7 cellular contexts compared by ENCODE assay signal in the genomic region with DNA sequence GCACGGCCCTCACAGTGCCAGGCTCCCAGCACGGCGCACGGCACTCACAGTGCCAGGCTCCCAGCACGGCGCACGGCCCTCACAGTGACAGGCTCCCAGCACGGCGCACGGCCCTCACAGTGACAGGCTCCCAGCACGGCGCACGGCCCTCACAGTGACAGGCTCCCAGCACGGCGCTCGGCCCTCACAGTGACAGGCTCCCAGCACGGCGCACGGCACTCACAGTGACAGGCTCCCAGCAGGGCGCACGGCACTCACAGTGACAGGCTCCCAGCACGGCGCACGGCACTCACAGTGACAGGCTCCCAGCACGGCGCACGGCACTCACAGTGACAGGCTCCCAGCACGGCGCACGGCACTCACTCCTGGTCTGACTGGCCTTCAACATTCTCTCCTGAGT. TPM values are rescaled to one million over a fixed set of nuclear protein-coding genes. Genes with fewer than 3 reads are reported as not detected.
DNase-seq lines count a peak whose midpoint lies in the region; ATAC-seq and TF ChIP-seq lines count a peak whose summit lies in the region.
"Not testable (repeated sequence)": the region's sequence is repeated elsewhere in the genome, so short reads cannot be mapped to it uniquely, and the experiment has no call there.

No MANE protein-coding gene starts in this region.

- H2AFZ ChIP-seq in neural cell (ENCODE audit: low read depth, low read length), result not testable (repeated sequence)

- not testable (repeated sequence) for H3K9me2 ChIP-seq in neural cell (ENCODE audit: insufficient read depth, low read length)

- peaks cover 25 to 38% (median 28%) of the 10 kb centered on the region in 4 donors for H3K4me1 Mint-ChIP-seq in CD4-positive, alpha-beta memory T cell
- H3K4me1 Mint-ChIP-seq in T-helper 17 cell, result peaks cover 20% of the 10 kb centered on the region
- peaks cover 66% of the 10 kb centered on the region for H3K4me1 Mint-ChIP-seq in activated CD8-positive, alpha-beta T cell treated with anti-CD3 and anti-CD28 coated beads, Interleukin-2, amount 10 ng/mL, durations not matched to agents 7 days and 5 days (ENCODE audit: low read depth)
- H3K4me1 Mint-ChIP-seq in activated naive CD4-positive, alpha-beta T cell treated with anti-CD3 and anti-CD28 coated beads, Interleukin-2, amount 50 U/mL, for 24 hours, result peaks cover 40% of the 10 kb centered on the region
- H3K4me1 Mint-ChIP-seq in endodermal cell, result not testable (repeated sequence)

- not testable (repeated sequence) for DNase-seq in CD4-positive, alpha-beta memory T cell; T-helper 17 cell; endodermal cell
- DNase-seq in activated CD8-positive, alpha-beta T cell treated with anti-CD3 and anti-CD28 coated beads, Interleukin-2, amount 10 ng/mL, durations not matched to agents 7 days and 5 days, result peak; percentile 31

- H3K4me2 ChIP-seq in neural cell (ENCODE audit: low read length), result not testable (repeated sequence)

- CTCF ChIA-PET in CD4-positive, alpha-beta memory T cell (lab: Charles Lee; ENCODE audit: partially characterized antibody); activated CD8-positive, alpha-beta T cell treated with anti-CD3 and anti-CD28 coated beads, Interleukin-2, amount 10 ng/mL, durations not matched to agents 7 days and 5 days (lab: Charles Lee): not testable (repeated sequence)

- not testable (repeated sequence) for TF ChIP-seq EP300 in neural cell (conservative IDR thresholded peaks at IDR 0.05; ENCODE audit: poor library complexity, severe bottlenecking)

- peak overlapping the region in 4 of 7 donors; percentile 54 to 89 (median 74) for H3K27ac Mint-ChIP-seq in CD4-positive, alpha-beta memory T cell
- H3K27ac Mint-ChIP-seq in T-helper 17 cell (peak overlapping the region; percentile 89), endodermal cell (peak overlapping the region; percentile 55)
- peak overlapping the region; percentile 93 for H3K27ac Mint-ChIP-seq in activated CD8-positive, alpha-beta T cell treated with anti-CD3 and anti-CD28 coated beads, Interleukin-2, amount 10 ng/mL, durations not matched to agents 7 days and 5 days
- H3K27ac Mint-ChIP-seq in activated naive CD4-positive, alpha-beta T cell treated with anti-CD3 and anti-CD28 coated beads, Interleukin-2, amount 50 U/mL, for 24 hours, result peak overlapping the region; percentile 46

- TF ChIP-seq RAD21 in neural cell (conservative IDR thresholded peaks at IDR 0.05), result not testable (repeated sequence)

- H3K27ac ChIP-seq in CD4-positive, alpha-beta memory T cell (ENCODE audit: low read depth, low read length); endodermal cell (ENCODE audit: low read depth, low read length): not testable (repeated sequence)
- peak overlapping the region; percentile 91 for H3K27ac ChIP-seq in KOPT-K1 (ENCODE audit: low read depth, low read length, poor library complexity, severe bottlenecking)
- peak overlapping the region; percentile 45 for H3K27ac ChIP-seq in neural cell (ENCODE audit: low read length)

- H3K27me3 Mint-ChIP-seq in CD4-positive, alpha-beta memory T cell; T-helper 17 cell; activated CD8-positive, alpha-beta T cell treated with anti-CD3 and anti-CD28 coated beads, Interleukin-2, amount 10 ng/mL, durations not matched to agents 7 days and 5 days (ENCODE audit: low read depth); activated naive CD4-positive, alpha-beta T cell treated with anti-CD3 and anti-CD28 coated beads, Interleukin-2, amount 50 U/mL, for 24 hours; endodermal cell (ENCODE audit: insufficient read depth): not testable (repeated sequence)

- intact Hi-C loops in CD4-positive, alpha-beta memory T cell (cut with micrococcal nuclease), result not testable (repeated sequence)

- not testable (repeated sequence) for H3K9me3 ChIP-seq in CD4-positive, alpha-beta memory T cell (ENCODE audit: control insufficient read depth in 1 of 2, low read length in 2 of 2); KOPT-K1 (ENCODE audit: insufficient read depth, low read length, poor library complexity, severe bottlenecking); T-helper 17 cell (ENCODE audit: control insufficient read depth, low read length, poor library complexity, severe bottlenecking); endodermal cell (ENCODE audit: control insufficient read depth, low read length); neural cell (ENCODE audit: low read length)

- TF ChIP-seq CTCF in endodermal cell (conservative IDR thresholded peaks at IDR 0.05); neural cell (IDR thresholded peaks at IDR 0.05; ENCODE audit: poor library complexity, severe bottlenecking): not testable (repeated sequence)

- not testable (repeated sequence) for H3F3A ChIP-seq in neural cell (ENCODE audit: insufficient read depth, low read length, poor library complexity, severe bottlenecking)

- H3K36me3 Mint-ChIP-seq in CD4-positive, alpha-beta memory T cell, result peaks cover 17 to 21% of the 10 kb centered on the region in 2 donors
- H3K36me3 Mint-ChIP-seq in T-helper 17 cell (ENCODE audit: low read depth); activated naive CD4-positive, alpha-beta T cell treated with anti-CD3 and anti-CD28 coated beads, Interleukin-2, amount 50 U/mL, for 24 hours: not testable (repeated sequence)
- peaks cover 68% of the 10 kb centered on the region for H3K36me3 Mint-ChIP-seq in activated CD8-positive, alpha-beta T cell treated with anti-CD3 and anti-CD28 coated beads, Interleukin-2, amount 10 ng/mL, durations not matched to agents 7 days and 5 days (ENCODE audit: low read depth)
- H3K36me3 Mint-ChIP-seq in endodermal cell (ENCODE audit: low read depth), result peaks cover 61% of the 10 kb centered on the region

- not testable (repeated sequence) for ATAC-seq in T-helper 17 cell; activated CD8-positive, alpha-beta T cell treated with anti-CD3 and anti-CD28 coated beads, Interleukin-2, amount 10 ng/mL, durations not matched to agents 7 days and 5 days

- POLR2A ChIA-PET in CD4-positive, alpha-beta memory T cell (lab: Charles Lee; ENCODE audit: partially characterized antibody); activated CD8-positive, alpha-beta T cell treated with anti-CD3 and anti-CD28 coated beads, Interleukin-2, amount 10 ng/mL, durations not matched to agents 7 days and 5 days (lab: Charles Lee): not testable (repeated sequence)

- peaks cover 10% of the 10 kb centered on the region for H3K36me3 ChIP-seq in CD4-positive, alpha-beta memory T cell (ENCODE audit: insufficient read depth, low read length)
- H3K36me3 ChIP-seq in KOPT-K1 (ENCODE audit: insufficient read depth, low read length), result peaks cover 47% of the 10 kb centered on the region
- peaks cover 40% of the 10 kb centered on the region for H3K36me3 ChIP-seq in endodermal cell (ENCODE audit: control insufficient read depth, insufficient read depth, low read length)
- not testable (repeated sequence) for H3K36me3 ChIP-seq in neural cell (ENCODE audit: insufficient read depth, low read length)

- H3K4me3 ChIP-seq in CD4-positive, alpha-beta memory T cell (ENCODE audit: low read length in 2 of 2); endodermal cell (ENCODE audit: low read length); neural cell (ENCODE audit: low read length): not testable (repeated sequence)

- H3K79me2 ChIP-seq in neural cell (replicated peaks; ENCODE audit: insufficient read depth, low read length), result not testable (repeated sequence)

- H3K9ac ChIP-seq in endodermal cell (ENCODE audit: extremely low read depth, low read length, poor library complexity, severe bottlenecking); neural cell (ENCODE audit: low read length): not testable (repeated sequence)

- H3K27me3 ChIP-seq in CD4-positive, alpha-beta memory T cell (ENCODE audit: insufficient read depth, low read length); endodermal cell (ENCODE audit: control insufficient read depth, insufficient read depth, low read length, poor library complexity, severe bottlenecking); neural cell (ENCODE audit: insufficient read depth, low read depth, low read length): not testable (repeated sequence)

- not testable (repeated sequence) for H4K20me1 ChIP-seq in neural cell (ENCODE audit: insufficient read depth)

- not testable (repeated sequence) for H3K9me3 Mint-ChIP-seq in CD4-positive, alpha-beta memory T cell; activated CD8-positive, alpha-beta T cell treated with anti-CD3 and anti-CD28 coated beads, Interleukin-2, amount 10 ng/mL, durations not matched to agents 7 days and 5 days (ENCODE audit: insufficient read depth); activated naive CD4-positive, alpha-beta T cell treated with anti-CD3 and anti-CD28 coated beads, Interleukin-2, amount 50 U/mL, for 24 hours; endodermal cell

- H3K4me1 ChIP-seq in CD4-positive, alpha-beta memory T cell (ENCODE audit: insufficient read depth, low read length), result peaks cover 29% of the 10 kb centered on the region
- H3K4me1 ChIP-seq in endodermal cell (ENCODE audit: control insufficient read depth, insufficient read depth, low read length), result not testable (repeated sequence)

- 95 to 98% methylated on average over 26 to 30 of the region's 30 CpGs for WGBS in endodermal cell (ENCODE audit: insufficient coverage in 1 of 2, insufficient read length in 1 of 2), 2 experiments

- H3K4me3 Mint-ChIP-seq in CD4-positive, alpha-beta memory T cell, result peak overlapping the region in 7 of 8 donors; percentile 31 to 71 (median 60)
- peak overlapping the region; percentile 71 for H3K4me3 Mint-ChIP-seq in T-helper 17 cell
- H3K4me3 Mint-ChIP-seq in activated CD8-positive, alpha-beta T cell treated with anti-CD3 and anti-CD28 coated beads, Interleukin-2, amount 10 ng/mL, durations not matched to agents 7 days and 5 days, result peak overlapping the region; percentile 77
- peak overlapping the region; percentile 72 for H3K4me3 Mint-ChIP-seq in activated naive CD4-positive, alpha-beta T cell treated with anti-CD3 and anti-CD28 coated beads, Interleukin-2, amount 50 U/mL, for 24 hours
- not testable (repeated sequence) for H3K4me3 Mint-ChIP-seq in endodermal cell

RNA-seq across cellular contexts. Expression of a gene that starts 7.6 kb away (rescaled TPM):
- total RNA-seq in CD4-positive, alpha-beta memory T cell, result 10 to 100 TPM; 64.1 to 67.6 TPM
- 10 to 100 TPM in 1 of 2 donors, under 1 TPM in 1; 0.35 to 12.5 TPM for polyA plus RNA-seq in CD4-positive, alpha-beta memory T cell
- total RNA-seq in T-helper 17 cell, result 10 to 100 TPM; 44.0 to 45.4 TPM
- total RNA-seq in activated CD8-positive, alpha-beta T cell treated with anti-CD3 and anti-CD28 coated beads, Interleukin-2, amount 10 ng/mL, durations not matched to agents 7 days and 5 days, result 10 to 100 TPM; 63.7 to 69.3 TPM
- 10 to 100 TPM; 38.2 to 43.5 TPM for total RNA-seq in endodermal cell
- polyA plus RNA-seq in endodermal cell (2013, experiment 1 of 2), result 18.0 TPM
- 18.4 TPM for polyA plus RNA-seq in endodermal cell (2013, experiment 2 of 2)
- 16.7 and 20.2 TPM in 2 replicates for polyA plus RNA-seq in neural cell
- 66.7 and 76.9 TPM in 2 replicates for polyA minus RNA-seq in neural cell

RNA-seq across cellular contexts. Expression of a gene that starts 51.2 kb away (rescaled TPM):
- 10 to 100 TPM; 67.6 to 79.4 TPM for total RNA-seq in CD4-positive, alpha-beta memory T cell
- 10 to 100 TPM; 31.6 to 33.6 TPM for polyA plus RNA-seq in CD4-positive, alpha-beta memory T cell
- total RNA-seq in T-helper 17 cell (10 to 100 TPM; 91.5 to 94.5 TPM), endodermal cell (10 to 100 TPM; 57.0 to 80.4 TPM)
- 10 to 100 TPM; 88.0 to 90.6 TPM for total RNA-seq in activated CD8-positive, alpha-beta T cell treated with anti-CD3 and anti-CD28 coated beads, Interleukin-2, amount 10 ng/mL, durations not matched to agents 7 days and 5 days
- 33.9 TPM for polyA plus RNA-seq in endodermal cell (2013, experiment 1 of 2)
- 33.5 TPM for polyA plus RNA-seq in endodermal cell (2013, experiment 2 of 2)
- 88.4 and 89.3 TPM in 2 replicates for polyA plus RNA-seq in neural cell
- 56.7 and 63.8 TPM in 2 replicates for polyA minus RNA-seq in neural cell
